ENCODE assay signal across 1 cellular context in the genomic region with DNA sequence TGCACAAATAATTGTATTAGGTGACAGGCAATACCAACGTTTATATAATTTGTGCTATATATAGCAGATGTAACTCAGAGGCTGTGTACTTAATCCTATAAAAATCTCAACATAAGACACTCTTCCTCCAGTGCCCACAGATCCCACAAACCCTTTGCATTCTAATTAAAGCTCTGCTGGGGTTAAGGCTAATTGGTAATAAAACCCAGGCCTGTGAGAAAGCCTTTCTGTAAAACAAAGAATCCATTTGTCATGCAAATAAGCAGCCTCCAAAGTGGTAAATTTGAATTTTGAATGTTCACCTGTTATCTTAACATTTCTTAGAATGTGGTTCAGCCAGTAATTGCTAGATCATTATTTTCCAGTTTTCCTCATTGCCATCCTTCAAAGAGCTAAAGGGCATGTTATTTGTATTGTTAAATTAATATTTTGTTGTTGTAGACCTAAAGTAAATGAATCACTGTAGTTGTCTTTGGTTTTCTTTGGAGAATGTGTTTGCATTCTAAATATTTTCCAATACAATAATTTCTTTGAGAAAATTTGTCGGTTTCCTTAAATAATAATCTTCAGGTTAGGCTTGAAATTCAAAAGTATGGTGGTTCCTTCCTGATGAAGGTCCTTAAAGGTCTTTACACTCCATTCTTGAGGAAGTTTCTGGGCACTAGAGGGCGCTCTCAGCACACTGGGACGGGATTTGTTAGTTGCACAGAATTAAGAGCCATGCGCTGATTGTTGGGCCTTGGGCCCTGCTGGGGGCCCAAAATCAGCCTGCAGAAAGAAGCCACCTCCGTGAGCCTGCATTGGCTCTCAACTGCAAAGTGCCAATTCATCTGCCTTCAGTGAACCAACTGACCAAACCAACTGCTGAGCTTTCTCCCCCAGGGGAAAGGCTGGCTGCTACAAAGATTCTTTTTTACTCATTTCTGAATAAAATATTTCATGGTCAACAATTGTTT.
TF ChIP-seq lines count a peak whose summit lies in the region.

No MANE protein-coding gene starts in this region.

TF ChIP-seq in HCT116, 20 proteins besides CTCF, POLR2A, EP300 and RAD21 (continued from another document):
- TF ChIP-seq, protein P1, sequence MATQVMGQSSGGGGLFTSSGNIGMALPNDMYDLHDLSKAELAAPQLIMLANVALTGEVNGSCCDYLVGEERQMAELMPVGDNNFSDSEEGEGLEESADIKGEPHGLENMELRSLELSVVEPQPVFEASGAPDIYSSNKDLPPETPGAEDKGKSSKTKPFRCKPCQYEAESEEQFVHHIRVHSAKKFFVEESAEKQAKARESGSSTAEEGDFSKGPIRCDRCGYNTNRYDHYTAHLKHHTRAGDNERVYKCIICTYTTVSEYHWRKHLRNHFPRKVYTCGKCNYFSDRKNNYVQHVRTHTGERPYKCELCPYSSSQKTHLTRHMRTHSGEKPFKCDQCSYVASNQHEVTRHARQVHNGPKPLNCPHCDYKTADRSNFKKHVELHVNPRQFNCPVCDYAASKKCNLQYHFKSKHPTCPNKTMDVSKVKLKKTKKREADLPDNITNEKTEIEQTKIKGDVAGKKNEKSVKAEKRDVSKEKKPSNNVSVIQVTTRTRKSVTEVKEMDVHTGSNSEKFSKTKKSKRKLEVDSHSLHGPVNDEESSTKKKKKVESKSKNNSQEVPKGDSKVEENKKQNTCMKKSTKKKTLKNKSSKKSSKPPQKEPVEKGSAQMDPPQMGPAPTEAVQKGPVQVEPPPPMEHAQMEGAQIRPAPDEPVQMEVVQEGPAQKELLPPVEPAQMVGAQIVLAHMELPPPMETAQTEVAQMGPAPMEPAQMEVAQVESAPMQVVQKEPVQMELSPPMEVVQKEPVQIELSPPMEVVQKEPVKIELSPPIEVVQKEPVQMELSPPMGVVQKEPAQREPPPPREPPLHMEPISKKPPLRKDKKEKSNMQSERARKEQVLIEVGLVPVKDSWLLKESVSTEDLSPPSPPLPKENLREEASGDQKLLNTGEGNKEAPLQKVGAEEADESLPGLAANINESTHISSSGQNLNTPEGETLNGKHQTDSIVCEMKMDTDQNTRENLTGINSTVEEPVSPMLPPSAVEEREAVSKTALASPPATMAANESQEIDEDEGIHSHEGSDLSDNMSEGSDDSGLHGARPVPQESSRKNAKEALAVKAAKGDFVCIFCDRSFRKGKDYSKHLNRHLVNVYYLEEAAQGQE (IDR thresholded peaks at IDR 0.05; ENCODE audit: low read depth): no peak
- TF ChIP-seq CEBPB (IDR thresholded peaks at IDR 0.05; ENCODE audit: low read depth) (no peak), SRF (IDR thresholded peaks at IDR 0.05; ENCODE audit: low read depth) (no peak), SIN3A (IDR thresholded peaks at IDR 0.05; ENCODE audit: low read depth) (no peak), EZH2 (IDR thresholded peaks at IDR 0.05) (no peak), CBX3 (IDR thresholded peaks at IDR 0.05; ENCODE audit: low read depth) (peak; percentile 67), SP1 (IDR thresholded peaks at IDR 0.05; ENCODE audit: low read depth) (no peak), TCF7L2 (IDR thresholded peaks at IDR 0.05; ENCODE audit: borderline replicate concordance, extremely low read depth, insufficient read depth, insufficient read length) (no peak)
- TF ChIP-seq, protein P2, sequence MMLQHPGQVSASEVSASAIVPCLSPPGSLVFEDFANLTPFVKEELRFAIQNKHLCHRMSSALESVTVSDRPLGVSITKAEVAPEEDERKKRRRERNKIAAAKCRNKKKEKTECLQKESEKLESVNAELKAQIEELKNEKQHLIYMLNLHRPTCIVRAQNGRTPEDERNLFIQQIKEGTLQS (IDR thresholded peaks at IDR 0.05): no peak
